Comparison of ENCODE assay signal across 15 cellular contexts in genomic region chr5:168991991-168992390, GRCh38.
DNase-seq lines count a peak whose midpoint lies in the region; ATAC-seq and TF ChIP-seq lines count a peak whose summit lies in the region.
"Had no signal": no experiment of that assay in that cellular context is flagged by ENCODE, and none has a peak within 500 bp of the region (broad histone marks: within the 10 kb centered on the region; RNA-seq: fewer than 3 reads in every experiment).

No MANE protein-coding gene starts in this region.

- peak; percentile 20 for DNase-seq in AG08395 (ENCODE audit: low spot score)
- DNase-seq in RPMI7951 (ENCODE audit: low read depth) = peak; percentile 13
- peak; percentile 28 for DNase-seq in fibroblast of the aortic adventitia (ENCODE audit: low read depth)
- DNase-seq in renal cortical epithelial cell (ENCODE audit: low read depth) = peak; percentile 23
- no peak for DNase-seq in globus pallidus (ENCODE audit: low spot score)
- no peak for DNase-seq in C1 segment of cervical spinal cord (lab: John Stamatoyannopoulos, UW)
- DNase-seq: AML-193; CD4-positive, CD25-positive, alpha-beta regulatory T cell; DND-41; HFFc6; NCI-H1092 treated with DMSO at 0.1 percent for 48 hours; NCI-H1694; NCI-H2107 had no signal

- no peak for ATAC-seq in GM21723 (IDR thresholded peaks at IDR 0.05; ENCODE audit: unreplicated experiment)
- ATAC-seq in HG02938 (IDR thresholded peaks at IDR 0.05; ENCODE audit: unreplicated experiment) = no peak

- no peak for TF ChIP-seq CTCF in fibroblast of the aortic adventitia (IDR thresholded peaks at IDR 0.05; ENCODE audit: insufficient read depth, low read length)

- H3K4me3 ChIP-seq in fibroblast of the aortic adventitia (ENCODE audit: low read depth, low read length) = no peak overlapping the region

Comparison
In these comparisons a context has a peak if more than half of its experiments do, and no peak if none do; other contexts are left out.
1. DNase-seq: peak in AG08395 (single experiment), RPMI7951 (single experiment), fibroblast of the aortic adventitia (single experiment) and renal cortical epithelial cell (single experiment); none in globus pallidus (single experiment) and C1 segment of cervical spinal cord (0 of 14).